Comparison of ENCODE assay signal across 18 cellular contexts in the genomic region with DNA sequence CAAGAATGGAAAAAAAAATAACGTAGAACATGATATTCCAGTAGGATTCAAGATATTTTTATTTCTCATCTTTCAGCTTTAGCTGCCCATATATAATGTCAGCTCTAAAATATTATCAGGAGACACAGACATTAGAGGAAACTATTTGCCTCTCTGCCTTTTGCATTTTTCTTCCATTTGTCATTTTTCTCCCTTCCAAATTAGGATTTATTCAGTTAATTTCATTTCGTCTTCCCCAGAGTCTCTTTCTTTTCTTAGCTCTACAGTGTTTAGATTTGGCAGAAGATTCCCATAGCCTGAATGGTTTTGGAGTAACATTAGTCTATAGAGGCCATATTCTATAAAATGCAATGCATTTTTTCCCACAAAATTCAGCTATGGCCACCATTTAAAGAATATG. TPM values are rescaled to one million over a fixed set of nuclear protein-coding genes. Genes with fewer than 3 reads are reported as not detected.
A peak's percentile ranks its signal among the peaks of the same experiment; 100 is the strongest.
DNase-seq lines count a peak whose midpoint lies in the region; ATAC-seq and TF ChIP-seq lines count a peak whose summit lies in the region.
"Had no signal": no experiment of that assay in that cellular context is flagged by ENCODE, and none has a peak within 500 bp of the region (broad histone marks: within the 10 kb centered on the region; RNA-seq: fewer than 3 reads in every experiment).

No MANE protein-coding gene starts in this region.

- in situ Hi-C loops in gastrocnemius medialis (cut with MboI; ENCODE audit: low sequenced_read_pairs in 4 of 4): loop anchor here in 1 of 4 donors (10.0 kb wide), 2 partner anchors 107 to 153 kb away; no protein-coding TSS in a partner anchor

- DNase-seq in EH (ENCODE audit: low read depth) (peak; percentile 88), SK-N-MC (ENCODE audit: low read depth, low spot score) (no peak), fibroblast of pulmonary artery (ENCODE audit: low read depth) (peak; percentile 33), gastrocnemius medialis (no peak), NOMO-1 treated with DMSO at 0.1 percent for 48 hours (lab: John Stamatoyannopoulos, UW; ENCODE audit: unreplicated experiment) (no peak), cerebellum (ENCODE audit: low spot score) (no peak)
- DNase-seq: activated CD4-positive, alpha-beta T cell treated with anti-CD3 and anti-CD28 coated beads, Interleukin-2, amount 10 ng/mL, durations not matched to agents 24 days and 14 days; activated naive CD8-positive, alpha-beta T cell treated with anti-CD3 and anti-CD28 coated beads, Interleukin-2, amount 10 ng/mL, durations not matched to agents 7 days and 5 days; erythroblast; Karpas-422; NCI-H2107; NCI-H774; Right ventricle myocardium superior; small intestine; stimulated activated naive CD8-positive, alpha-beta T cell treated with anti-CD3 and anti-CD28 coated beads, Interleukin-15, Interleukin-2, amounts not matched to agents 100 U/mL and 50 U/mL, for 24 hours; T1000 had no signal

- no peaks in the 10 kb centered on the region for H3K27me3 ChIP-seq in gastrocnemius medialis

- 0 out of 2 replicates have a peak overlapping the region, but pooled peaks have one; percentile 37 for H3K27ac ChIP-seq in SK-N-MC
- H3K27ac ChIP-seq in gastrocnemius medialis: peak overlapping the region; percentile 11 to 98 (median 98)

- H3K4me3 ChIP-seq in SK-N-MC (no peak overlapping the region), fibroblast of pulmonary artery (replicated peaks; ENCODE audit: low read depth, low read length) (no peak overlapping the region), gastrocnemius medialis (no peak overlapping the region)

- H3K9ac ChIP-seq in SK-N-MC (ENCODE audit: insufficient read length): no peak overlapping the region

- TF ChIP-seq CTCF in fibroblast of pulmonary artery (IDR thresholded peaks at IDR 0.05; ENCODE audit: low read length, missing control alignments) (no peak), gastrocnemius medialis (IDR thresholded peaks at IDR 0.05 in 4 of 5, conservative IDR thresholded peaks at IDR 0.05 in 1 of 5) (no peak)

- no peaks in the 10 kb centered on the region for H3K36me3 ChIP-seq in SK-N-MC (ENCODE audit: insufficient read depth, low read length)
- H3K36me3 ChIP-seq in gastrocnemius medialis: no peaks in the 10 kb centered on the region

- H3K9me3 ChIP-seq in SK-N-MC (ENCODE audit: low read depth, low read length) (no peaks in the 10 kb centered on the region), gastrocnemius medialis (no peaks in the 10 kb centered on the region)

- intact Hi-C loops in gastrocnemius medialis (cut with DNase I; ENCODE audit: low total_unique reads): loop anchor here (5.0 kb wide), 1 partner anchor 231 kb away; a partner anchor contains a TSS

- TF ChIP-seq POLR2A in gastrocnemius medialis (IDR thresholded peaks at IDR 0.05): no peak

- H3K4me1 ChIP-seq in gastrocnemius medialis: peaks cover 16 to 31% of the 10 kb centered on the region in 2 donors

- ATAC-seq in gastrocnemius medialis: no peak
- ATAC-seq in HG03457 (IDR thresholded peaks at IDR 0.05; ENCODE audit: unreplicated experiment): no peak
- no peak for ATAC-seq in HG03135 (IDR thresholded peaks at IDR 0.05; ENCODE audit: unreplicated experiment)
- ATAC-seq: stimulated activated naive CD8-positive, alpha-beta T cell treated with anti-CD3 and anti-CD28 coated beads, Interleukin-15, Interleukin-2, amounts not matched to agents 100 U/mL and 50 U/mL, for 24 hours had no signal

RNA-seq across cellular contexts. Expression of a gene that starts 5.1 kb away (rescaled TPM):
- total RNA-seq in gastrocnemius medialis (100 to 1,000 TPM in 1 of 4 donors, 10 to 100 TPM in 3; 56.1 to 112 (median 62.2) TPM), cerebellum (78.0 TPM)
- total RNA-seq: activated naive CD8-positive, alpha-beta T cell treated with anti-CD3 and anti-CD28 coated beads, Interleukin-2, amount 10 ng/mL, durations not matched to agents 7 days and 5 days had no signal

Comparison
In these comparisons a context has a peak if more than half of its experiments do, and no peak if none do; other contexts are left out.
1. DNase-seq: peak in EH (single experiment) and fibroblast of pulmonary artery (single experiment); none in SK-N-MC (single experiment), gastrocnemius medialis (0 of 2), NOMO-1 treated with DMSO at 0.1 percent for 48 hours (single experiment) and cerebellum (single experiment).